Comparison of ENCODE assay signal across 1 cellular context in genomic region chr12:92560713-92561542, GRCh38.
TF ChIP-seq lines count a peak whose summit lies in the region.

No MANE protein-coding gene starts in this region.

TF ChIP-seq in K562, 482 proteins besides CTCF, POLR2A, EP300 and RAD21 (continued from another document):
- TF ChIP-seq, protein P1, sequence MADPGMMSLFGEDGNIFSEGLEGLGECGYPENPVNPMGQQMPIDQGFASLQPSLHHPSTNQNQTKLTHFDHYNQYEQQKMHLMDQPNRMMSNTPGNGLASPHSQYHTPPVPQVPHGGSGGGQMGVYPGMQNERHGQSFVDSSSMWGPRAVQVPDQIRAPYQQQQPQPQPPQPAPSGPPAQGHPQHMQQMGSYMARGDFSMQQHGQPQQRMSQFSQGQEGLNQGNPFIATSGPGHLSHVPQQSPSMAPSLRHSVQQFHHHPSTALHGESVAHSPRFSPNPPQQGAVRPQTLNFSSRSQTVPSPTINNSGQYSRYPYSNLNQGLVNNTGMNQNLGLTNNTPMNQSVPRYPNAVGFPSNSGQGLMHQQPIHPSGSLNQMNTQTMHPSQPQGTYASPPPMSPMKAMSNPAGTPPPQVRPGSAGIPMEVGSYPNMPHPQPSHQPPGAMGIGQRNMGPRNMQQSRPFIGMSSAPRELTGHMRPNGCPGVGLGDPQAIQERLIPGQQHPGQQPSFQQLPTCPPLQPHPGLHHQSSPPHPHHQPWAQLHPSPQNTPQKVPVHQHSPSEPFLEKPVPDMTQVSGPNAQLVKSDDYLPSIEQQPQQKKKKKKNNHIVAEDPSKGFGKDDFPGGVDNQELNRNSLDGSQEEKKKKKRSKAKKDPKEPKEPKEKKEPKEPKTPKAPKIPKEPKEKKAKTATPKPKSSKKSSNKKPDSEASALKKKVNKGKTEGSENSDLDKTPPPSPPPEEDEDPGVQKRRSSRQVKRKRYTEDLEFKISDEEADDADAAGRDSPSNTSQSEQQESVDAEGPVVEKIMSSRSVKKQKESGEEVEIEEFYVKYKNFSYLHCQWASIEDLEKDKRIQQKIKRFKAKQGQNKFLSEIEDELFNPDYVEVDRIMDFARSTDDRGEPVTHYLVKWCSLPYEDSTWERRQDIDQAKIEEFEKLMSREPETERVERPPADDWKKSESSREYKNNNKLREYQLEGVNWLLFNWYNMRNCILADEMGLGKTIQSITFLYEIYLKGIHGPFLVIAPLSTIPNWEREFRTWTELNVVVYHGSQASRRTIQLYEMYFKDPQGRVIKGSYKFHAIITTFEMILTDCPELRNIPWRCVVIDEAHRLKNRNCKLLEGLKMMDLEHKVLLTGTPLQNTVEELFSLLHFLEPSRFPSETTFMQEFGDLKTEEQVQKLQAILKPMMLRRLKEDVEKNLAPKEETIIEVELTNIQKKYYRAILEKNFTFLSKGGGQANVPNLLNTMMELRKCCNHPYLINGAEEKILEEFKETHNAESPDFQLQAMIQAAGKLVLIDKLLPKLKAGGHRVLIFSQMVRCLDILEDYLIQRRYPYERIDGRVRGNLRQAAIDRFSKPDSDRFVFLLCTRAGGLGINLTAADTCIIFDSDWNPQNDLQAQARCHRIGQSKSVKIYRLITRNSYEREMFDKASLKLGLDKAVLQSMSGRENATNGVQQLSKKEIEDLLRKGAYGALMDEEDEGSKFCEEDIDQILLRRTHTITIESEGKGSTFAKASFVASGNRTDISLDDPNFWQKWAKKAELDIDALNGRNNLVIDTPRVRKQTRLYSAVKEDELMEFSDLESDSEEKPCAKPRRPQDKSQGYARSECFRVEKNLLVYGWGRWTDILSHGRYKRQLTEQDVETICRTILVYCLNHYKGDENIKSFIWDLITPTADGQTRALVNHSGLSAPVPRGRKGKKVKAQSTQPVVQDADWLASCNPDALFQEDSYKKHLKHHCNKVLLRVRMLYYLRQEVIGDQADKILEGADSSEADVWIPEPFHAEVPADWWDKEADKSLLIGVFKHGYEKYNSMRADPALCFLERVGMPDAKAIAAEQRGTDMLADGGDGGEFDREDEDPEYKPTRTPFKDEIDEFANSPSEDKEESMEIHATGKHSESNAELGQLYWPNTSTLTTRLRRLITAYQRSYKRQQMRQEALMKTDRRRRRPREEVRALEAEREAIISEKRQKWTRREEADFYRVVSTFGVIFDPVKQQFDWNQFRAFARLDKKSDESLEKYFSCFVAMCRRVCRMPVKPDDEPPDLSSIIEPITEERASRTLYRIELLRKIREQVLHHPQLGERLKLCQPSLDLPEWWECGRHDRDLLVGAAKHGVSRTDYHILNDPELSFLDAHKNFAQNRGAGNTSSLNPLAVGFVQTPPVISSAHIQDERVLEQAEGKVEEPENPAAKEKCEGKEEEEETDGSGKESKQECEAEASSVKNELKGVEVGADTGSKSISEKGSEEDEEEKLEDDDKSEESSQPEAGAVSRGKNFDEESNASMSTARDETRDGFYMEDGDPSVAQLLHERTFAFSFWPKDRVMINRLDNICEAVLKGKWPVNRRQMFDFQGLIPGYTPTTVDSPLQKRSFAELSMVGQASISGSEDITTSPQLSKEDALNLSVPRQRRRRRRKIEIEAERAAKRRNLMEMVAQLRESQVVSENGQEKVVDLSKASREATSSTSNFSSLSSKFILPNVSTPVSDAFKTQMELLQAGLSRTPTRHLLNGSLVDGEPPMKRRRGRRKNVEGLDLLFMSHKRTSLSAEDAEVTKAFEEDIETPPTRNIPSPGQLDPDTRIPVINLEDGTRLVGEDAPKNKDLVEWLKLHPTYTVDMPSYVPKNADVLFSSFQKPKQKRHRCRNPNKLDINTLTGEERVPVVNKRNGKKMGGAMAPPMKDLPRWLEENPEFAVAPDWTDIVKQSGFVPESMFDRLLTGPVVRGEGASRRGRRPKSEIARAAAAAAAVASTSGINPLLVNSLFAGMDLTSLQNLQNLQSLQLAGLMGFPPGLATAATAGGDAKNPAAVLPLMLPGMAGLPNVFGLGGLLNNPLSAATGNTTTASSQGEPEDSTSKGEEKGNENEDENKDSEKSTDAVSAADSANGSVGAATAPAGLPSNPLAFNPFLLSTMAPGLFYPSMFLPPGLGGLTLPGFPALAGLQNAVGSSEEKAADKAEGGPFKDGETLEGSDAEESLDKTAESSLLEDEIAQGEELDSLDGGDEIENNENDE (IDR thresholded peaks at IDR 0.05; ENCODE audit: low read depth, low read length): no peak
- no peak for TF ChIP-seq BDP1 (IDR thresholded peaks at IDR 0.05; ENCODE audit: insufficient read depth, insufficient read length)
- TF ChIP-seq KAT8 (IDR thresholded peaks at IDR 0.05; ENCODE audit: low read depth): no peak
- TF ChIP-seq ADNP (tag; IDR thresholded peaks at IDR 0.05): peak; percentile 48; the same call in 1 of the 2 replicates
- TF ChIP-seq, protein P2, sequence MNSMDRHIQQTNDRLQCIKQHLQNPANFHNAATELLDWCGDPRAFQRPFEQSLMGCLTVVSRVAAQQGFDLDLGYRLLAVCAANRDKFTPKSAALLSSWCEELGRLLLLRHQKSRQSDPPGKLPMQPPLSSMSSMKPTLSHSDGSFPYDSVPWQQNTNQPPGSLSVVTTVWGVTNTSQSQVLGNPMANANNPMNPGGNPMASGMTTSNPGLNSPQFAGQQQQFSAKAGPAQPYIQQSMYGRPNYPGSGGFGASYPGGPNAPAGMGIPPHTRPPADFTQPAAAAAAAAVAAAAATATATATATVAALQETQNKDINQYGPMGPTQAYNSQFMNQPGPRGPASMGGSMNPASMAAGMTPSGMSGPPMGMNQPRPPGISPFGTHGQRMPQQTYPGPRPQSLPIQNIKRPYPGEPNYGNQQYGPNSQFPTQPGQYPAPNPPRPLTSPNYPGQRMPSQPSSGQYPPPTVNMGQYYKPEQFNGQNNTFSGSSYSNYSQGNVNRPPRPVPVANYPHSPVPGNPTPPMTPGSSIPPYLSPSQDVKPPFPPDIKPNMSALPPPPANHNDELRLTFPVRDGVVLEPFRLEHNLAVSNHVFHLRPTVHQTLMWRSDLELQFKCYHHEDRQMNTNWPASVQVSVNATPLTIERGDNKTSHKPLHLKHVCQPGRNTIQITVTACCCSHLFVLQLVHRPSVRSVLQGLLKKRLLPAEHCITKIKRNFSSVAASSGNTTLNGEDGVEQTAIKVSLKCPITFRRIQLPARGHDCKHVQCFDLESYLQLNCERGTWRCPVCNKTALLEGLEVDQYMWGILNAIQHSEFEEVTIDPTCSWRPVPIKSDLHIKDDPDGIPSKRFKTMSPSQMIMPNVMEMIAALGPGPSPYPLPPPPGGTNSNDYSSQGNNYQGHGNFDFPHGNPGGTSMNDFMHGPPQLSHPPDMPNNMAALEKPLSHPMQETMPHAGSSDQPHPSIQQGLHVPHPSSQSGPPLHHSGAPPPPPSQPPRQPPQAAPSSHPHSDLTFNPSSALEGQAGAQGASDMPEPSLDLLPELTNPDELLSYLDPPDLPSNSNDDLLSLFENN (IDR thresholded peaks at IDR 0.05; ENCODE audit: low read depth in 2 of 2, low read length in 2 of 2): no peak
- TF ChIP-seq ZNF239 (CRISPR knock-in tag; IDR thresholded peaks at IDR 0.05): no peak
- TF ChIP-seq MED1 (CRISPR knock-in tag; IDR thresholded peaks at IDR 0.05; ENCODE audit: borderline replicate concordance): no peak
TF ChIP-seq in K562: peak in this region for 2.
